In the genomic region with DNA sequence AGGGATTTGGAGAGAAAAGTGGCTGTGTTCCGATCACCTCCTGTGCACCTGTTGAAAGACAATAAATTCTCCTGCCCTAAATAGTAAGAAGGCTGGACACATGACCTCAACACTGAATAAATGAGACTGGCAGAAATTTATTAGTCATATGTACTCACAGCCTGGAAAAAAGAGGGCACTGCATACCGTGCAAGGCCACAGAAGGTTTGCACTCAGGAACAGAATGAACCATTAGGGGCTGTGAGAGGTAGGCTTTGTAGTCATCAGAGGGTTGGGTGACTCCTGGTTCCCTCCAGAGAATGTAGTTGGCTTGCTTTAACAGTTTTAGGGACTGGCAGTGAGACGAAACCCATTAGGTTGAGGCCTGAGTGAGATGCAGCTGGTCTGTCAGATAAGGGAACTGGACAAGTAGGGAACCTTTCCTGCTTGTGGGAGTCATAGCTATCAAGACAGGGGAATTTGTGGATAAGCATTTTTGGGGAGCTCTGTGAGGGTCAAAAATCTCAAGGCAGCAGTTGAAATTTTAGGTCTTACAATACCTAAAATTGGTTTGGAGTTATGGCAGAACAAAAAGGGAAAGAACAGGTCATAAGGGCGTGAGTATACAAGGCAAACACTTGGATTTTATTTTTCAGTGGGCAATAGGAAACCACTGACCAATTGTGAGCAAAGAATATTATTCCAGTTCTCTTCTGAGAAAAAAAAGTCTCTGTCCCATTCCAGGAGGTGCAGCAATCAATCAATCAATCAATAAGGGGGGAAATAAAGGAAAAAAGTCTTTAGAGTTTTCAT, we compare ENCODE assay signal across 1 cellular context.
TF ChIP-seq lines count a peak whose summit lies in the region.

No MANE protein-coding gene starts in this region.

TF ChIP-seq in K562, 482 proteins besides CTCF, POLR2A, EP300 and RAD21 (continued from another document and continues in another):
- TF ChIP-seq ZFP30 (CRISPR knock-in tag; IDR thresholded peaks at IDR 0.05; ENCODE audit: borderline replicate concordance) = no peak
- no peak for TF ChIP-seq IFI16 (CRISPR knock-in tag; IDR thresholded peaks at IDR 0.05)
- TF ChIP-seq ARID4B (CRISPR knock-in tag; IDR thresholded peaks at IDR 0.05) = 0 out of 2 replicates have a peak, but pooled peaks have one; percentile 63
- TF ChIP-seq RBM14 (IDR thresholded peaks at IDR 0.05; ENCODE audit: borderline replicate concordance, insufficient read depth, low read depth, low read length) = no peak
- TF ChIP-seq WHSC1 (IDR thresholded peaks at IDR 0.05; ENCODE audit: low read length) = no peak
- TF ChIP-seq, protein P1, sequence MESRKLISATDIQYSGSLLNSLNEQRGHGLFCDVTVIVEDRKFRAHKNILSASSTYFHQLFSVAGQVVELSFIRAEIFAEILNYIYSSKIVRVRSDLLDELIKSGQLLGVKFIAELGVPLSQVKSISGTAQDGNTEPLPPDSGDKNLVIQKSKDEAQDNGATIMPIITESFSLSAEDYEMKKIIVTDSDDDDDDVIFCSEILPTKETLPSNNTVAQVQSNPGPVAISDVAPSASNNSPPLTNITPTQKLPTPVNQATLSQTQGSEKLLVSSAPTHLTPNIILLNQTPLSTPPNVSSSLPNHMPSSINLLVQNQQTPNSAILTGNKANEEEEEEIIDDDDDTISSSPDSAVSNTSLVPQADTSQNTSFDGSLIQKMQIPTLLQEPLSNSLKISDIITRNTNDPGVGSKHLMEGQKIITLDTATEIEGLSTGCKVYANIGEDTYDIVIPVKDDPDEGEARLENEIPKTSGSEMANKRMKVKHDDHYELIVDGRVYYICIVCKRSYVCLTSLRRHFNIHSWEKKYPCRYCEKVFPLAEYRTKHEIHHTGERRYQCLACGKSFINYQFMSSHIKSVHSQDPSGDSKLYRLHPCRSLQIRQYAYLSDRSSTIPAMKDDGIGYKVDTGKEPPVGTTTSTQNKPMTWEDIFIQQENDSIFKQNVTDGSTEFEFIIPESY (CRISPR knock-in tag; IDR thresholded peaks at IDR 0.05) = no peak
- TF ChIP-seq HSF4 (CRISPR knock-in tag; IDR thresholded peaks at IDR 0.05; ENCODE audit: borderline replicate concordance) = no peak
- TF ChIP-seq ETV1 (tag; conservative IDR thresholded peaks at IDR 0.05; ENCODE audit: low read depth) = no peak
- TF ChIP-seq RBM34 (IDR thresholded peaks at IDR 0.05; ENCODE audit: borderline replicate concordance, insufficient read depth, low read length) = no peak
- peak; percentile 93 for TF ChIP-seq NBN (IDR thresholded peaks at IDR 0.05; ENCODE audit: low read depth)
- no peak for TF ChIP-seq NR3C1 (CRISPR knock-in tag; IDR thresholded peaks at IDR 0.05)
- no peak for TF ChIP-seq ZC3H11A (IDR thresholded peaks at IDR 0.05; ENCODE audit: low read depth, low read length)
- peak; percentile 39; the same call in 1 of the 2 replicates for TF ChIP-seq ZNF584 (CRISPR knock-in tag; IDR thresholded peaks at IDR 0.05; ENCODE audit: low read depth)
- no peak for TF ChIP-seq SAFB (IDR thresholded peaks at IDR 0.05; ENCODE audit: borderline replicate concordance, low read depth, low read length)
- TF ChIP-seq TBP (optimal IDR thresholded peaks at IDR 0.05; ENCODE audit: low read depth, low read length) = no peak
- TF ChIP-seq STAT5B (CRISPR knock-in tag; IDR thresholded peaks at IDR 0.05) = no peak
- TF ChIP-seq ZFP91 (CRISPR knock-in tag; IDR thresholded peaks at IDR 0.05) = no peak
- TF ChIP-seq SFPQ (IDR thresholded peaks at IDR 0.05; ENCODE audit: low read depth, low read length) = no peak
- TF ChIP-seq, protein P2, sequence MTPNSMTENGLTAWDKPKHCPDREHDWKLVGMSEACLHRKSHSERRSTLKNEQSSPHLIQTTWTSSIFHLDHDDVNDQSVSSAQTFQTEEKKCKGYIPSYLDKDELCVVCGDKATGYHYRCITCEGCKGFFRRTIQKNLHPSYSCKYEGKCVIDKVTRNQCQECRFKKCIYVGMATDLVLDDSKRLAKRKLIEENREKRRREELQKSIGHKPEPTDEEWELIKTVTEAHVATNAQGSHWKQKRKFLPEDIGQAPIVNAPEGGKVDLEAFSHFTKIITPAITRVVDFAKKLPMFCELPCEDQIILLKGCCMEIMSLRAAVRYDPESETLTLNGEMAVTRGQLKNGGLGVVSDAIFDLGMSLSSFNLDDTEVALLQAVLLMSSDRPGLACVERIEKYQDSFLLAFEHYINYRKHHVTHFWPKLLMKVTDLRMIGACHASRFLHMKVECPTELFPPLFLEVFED (CRISPR knock-in tag; conservative IDR thresholded peaks at IDR 0.05) = peak; percentile 85; the same call in 1 of the 2 replicates
- TF ChIP-seq LEF1 (IDR thresholded peaks at IDR 0.05) = peak; percentile 95
- no peak for TF ChIP-seq PHTF2 (CRISPR knock-in tag; IDR thresholded peaks at IDR 0.05)
- TF ChIP-seq, protein P3, sequence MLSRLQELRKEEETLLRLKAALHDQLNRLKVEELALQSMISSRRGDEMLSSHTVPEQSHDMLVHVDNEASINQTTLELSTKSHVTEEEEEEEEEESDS (CRISPR knock-in tag; IDR thresholded peaks at IDR 0.05) = no peak
- peak; percentile 98 for TF ChIP-seq CBFA2T3 (IDR thresholded peaks at IDR 0.05)
- no peak for TF ChIP-seq ZNF551 (CRISPR knock-in tag; IDR thresholded peaks at IDR 0.05)
- TF ChIP-seq, protein P4, sequence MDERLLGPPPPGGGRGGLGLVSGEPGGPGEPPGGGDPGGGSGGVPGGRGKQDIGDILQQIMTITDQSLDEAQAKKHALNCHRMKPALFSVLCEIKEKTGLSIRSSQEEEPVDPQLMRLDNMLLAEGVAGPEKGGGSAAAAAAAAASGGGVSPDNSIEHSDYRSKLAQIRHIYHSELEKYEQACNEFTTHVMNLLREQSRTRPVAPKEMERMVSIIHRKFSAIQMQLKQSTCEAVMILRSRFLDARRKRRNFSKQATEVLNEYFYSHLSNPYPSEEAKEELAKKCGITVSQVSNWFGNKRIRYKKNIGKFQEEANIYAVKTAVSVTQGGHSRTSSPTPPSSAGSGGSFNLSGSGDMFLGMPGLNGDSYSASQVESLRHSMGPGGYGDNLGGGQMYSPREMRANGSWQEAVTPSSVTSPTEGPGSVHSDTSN (CRISPR knock-in tag; IDR thresholded peaks at IDR 0.05; ENCODE audit: low read depth) = no peak
- TF ChIP-seq, protein P4 (tag; conservative IDR thresholded peaks at IDR 0.05; ENCODE audit: low read depth) = peak; percentile 84
- peak; percentile 93 for TF ChIP-seq CTBP1 (IDR thresholded peaks at IDR 0.05; ENCODE audit: borderline replicate concordance)
- peak in 1 of 2 experiments; percentile 82; a peak in 2 of 4 replicates for TF ChIP-seq ZNF318 (IDR thresholded peaks at IDR 0.05; ENCODE audit: borderline replicate concordance in 1 of 2, low read depth in 1 of 2)
